In the genomic region with DNA sequence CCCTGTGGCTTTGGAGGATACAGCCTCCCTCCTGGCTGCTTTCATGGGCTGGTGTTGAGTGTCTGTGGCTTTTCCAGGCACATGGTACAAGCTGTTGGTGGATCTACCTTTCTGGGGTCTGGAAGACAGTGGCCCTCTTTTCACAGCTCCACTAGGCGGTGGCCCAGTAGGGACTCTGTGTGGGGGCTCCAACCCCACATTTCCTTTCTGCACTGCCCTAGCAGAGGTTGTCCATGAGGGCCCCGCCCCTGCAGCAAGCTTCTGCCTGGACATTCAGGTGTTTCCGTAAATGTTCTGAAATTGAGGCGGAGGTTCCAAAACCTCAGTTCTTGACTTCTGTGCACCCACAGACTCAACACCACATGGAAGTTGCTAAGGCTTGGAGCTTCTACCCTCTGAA, we compare ENCODE assay signal across 11 cellular contexts. TPM values are rescaled to one million over a fixed set of nuclear protein-coding genes. Genes with fewer than 3 reads are reported as not detected.
"Had no signal": no experiment of that assay in that cellular context is flagged by ENCODE, and none has a peak within 500 bp of the region (broad histone marks: within the 10 kb centered on the region; RNA-seq: fewer than 3 reads in every experiment).

No MANE protein-coding gene starts in this region.

RNA-seq across cellular contexts. Expression of a gene that starts 42.6 kb away (rescaled TPM):
- total RNA-seq: heart right ventricle, kidney epithelial cell, left cardiac atrium, left ventricle myocardium inferior, lung microvascular endothelial cell, mesenteric fat pad, mesothelial cell of epicardium, myocyte had no signal
- polyA plus RNA-seq: heart right ventricle, immature natural killer cell, keratinocyte, mammary epithelial cell had no signal
